Comparison of ENCODE assay signal across 15 cellular contexts in the genomic region with DNA sequence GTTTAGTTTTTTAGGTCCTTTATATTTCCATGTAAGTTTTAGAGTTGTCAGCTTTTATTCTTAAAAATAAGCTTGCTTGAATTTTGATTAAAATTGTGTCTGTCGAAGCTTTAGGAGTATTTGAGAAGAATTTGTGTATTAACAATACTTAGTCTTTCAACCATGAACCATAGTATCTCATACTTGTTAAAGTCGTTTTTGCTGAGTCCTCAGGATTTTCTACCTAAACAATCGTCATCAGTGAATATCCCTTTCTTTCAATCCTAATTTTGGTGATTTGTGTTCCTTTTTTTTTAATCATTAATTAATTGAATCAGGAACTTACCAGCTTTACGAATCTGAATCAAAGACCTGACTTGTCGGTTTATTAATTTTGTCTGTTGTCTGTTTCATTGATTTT. TPM values are rescaled to one million over a fixed set of nuclear protein-coding genes. Genes with fewer than 3 reads are reported as not detected.
A peak's percentile ranks its signal among the peaks of the same experiment; 100 is the strongest.
DNase-seq lines count a peak whose midpoint lies in the region; ATAC-seq, FAIRE-seq and TF ChIP-seq lines count a peak whose summit lies in the region.
"Had no signal": no experiment of that assay in that cellular context is flagged by ENCODE, and none has a peak within 500 bp of the region (broad histone marks: within the 10 kb centered on the region; RNA-seq: fewer than 3 reads in every experiment).

No MANE protein-coding gene starts in this region.

- TF ChIP-seq POLR2A in A549 (IDR thresholded peaks at IDR 0.05; ENCODE audit: low read length) (no peak), K562 (conservative IDR thresholded peaks at IDR 0.05) (no peak)

- no peak overlapping the region for H3K9ac ChIP-seq in K562 (ENCODE audit: insufficient read depth in 1 of 2, low read depth in 2 of 2, low read length in 2 of 2)
- H3K9ac ChIP-seq: BLaER1 treated with 17β-estradiol and CSF1 and Interleukin-3, amounts not matched to agents 10 nM and 100 nM had no signal

- no peak overlapping the region for H3K4me3 Mint-ChIP-seq in activated CD4-positive, alpha-beta memory T cell treated with anti-CD3 and anti-CD28 coated beads for 36 hours
- no peak overlapping the region for H3K4me3 Mint-ChIP-seq in activated CD4-positive, alpha-beta memory T cell treated with anti-CD3 and anti-CD28 coated beads, Interleukin-2, amount 10 ng/mL, durations not matched to agents 7 days and 5 days
- no peak overlapping the region for H3K4me3 Mint-ChIP-seq in T-helper 17 cell
- H3K4me3 Mint-ChIP-seq: CD8-positive, alpha-beta T cell; H9 had no signal

- no peak for DNase-seq in activated CD4-positive, alpha-beta memory T cell treated with anti-CD3 and anti-CD28 coated beads for 36 hours
- no peak for DNase-seq in activated CD4-positive, alpha-beta memory T cell treated with anti-CD3 and anti-CD28 coated beads, Interleukin-2, amount 10 ng/mL, durations not matched to agents 7 days and 5 days
- no peak for DNase-seq in A549 (ENCODE audit: low read depth in 1 of 2, low spot score in 1 of 2)
- DNase-seq in T-helper 17 cell: no peak
- DNase-seq in K562 (ENCODE audit: extremely low read depth in 1 of 4, low spot score in 3 of 4): no peak
- DNase-seq in SIG-M5 treated with dmso at 0.1 percent for 504 hours (lab: John Stamatoyannopoulos, UW; ENCODE audit: unreplicated experiment): no peak
- DNase-seq in activated T-cell treated with anti-CD3 and anti-CD28 coated beads for 4 hours: no peak
- DNase-seq: Calu3; CD8-positive, alpha-beta T cell; DMS79 treated with DMSO at 0.1 percent for 48 hours; GF-D8; H9 had no signal

- H3K27me3 ChIP-seq in K562 (ENCODE audit: control insufficient read depth in 2 of 2, insufficient read depth in 2 of 2, low read length in 2 of 2): no peaks in the 10 kb centered on the region
- H3K27me3 ChIP-seq: BLaER1 treated with 17β-estradiol and CSF1 and Interleukin-3, amounts not matched to agents 10 nM and 100 nM had no signal

- 85% methylated on average over 5 of the region's 5 CpGs for WGBS in A549 (ENCODE audit: missing lambda C conversion rate)
- WGBS in K562 (ENCODE audit: insufficient coverage, low coverage, missing lambda C conversion rate): 87% methylated on average over 5 of the region's 5 CpGs

- H3K4me3 ChIP-seq in A549: no peak overlapping the region
- H3K4me3 ChIP-seq in K562: no peak overlapping the region
- H3K4me3 ChIP-seq: BLaER1 treated with 17β-estradiol and CSF1 and Interleukin-3, amounts not matched to agents 10 nM and 100 nM had no signal

- ATAC-seq in A549: no peak
- no peak for ATAC-seq in T-helper 17 cell
- ATAC-seq in K562: no peak
- ATAC-seq: CD8-positive, alpha-beta T cell had no signal

- no peak overlapping the region for H2AFZ ChIP-seq in K562 (ENCODE audit: low read depth, low read length)

- peaks cover 54% of the 10 kb centered on the region for H3K36me3 ChIP-seq in K562 (ENCODE audit: control insufficient read depth, insufficient read depth, low read length)

- no peaks in the 10 kb centered on the region for H3K27me3 Mint-ChIP-seq in activated CD4-positive, alpha-beta memory T cell treated with anti-CD3 and anti-CD28 coated beads for 36 hours
- no peaks in the 10 kb centered on the region for H3K27me3 Mint-ChIP-seq in activated CD4-positive, alpha-beta memory T cell treated with anti-CD3 and anti-CD28 coated beads, Interleukin-2, amount 10 ng/mL, durations not matched to agents 7 days and 5 days
- H3K27me3 Mint-ChIP-seq in T-helper 17 cell: no peaks in the 10 kb centered on the region

- no peaks in the 10 kb centered on the region for H3K9me3 ChIP-seq in A549
- no peaks in the 10 kb centered on the region for H3K9me3 ChIP-seq in T-helper 17 cell (ENCODE audit: control insufficient read depth, low read length, poor library complexity, severe bottlenecking)
- no peaks in the 10 kb centered on the region for H3K9me3 ChIP-seq in K562 (replicated peaks; ENCODE audit: control insufficient read depth, insufficient read depth, low read depth, low read length)

- peaks cover 40% of the 10 kb centered on the region for H3K36me3 Mint-ChIP-seq in activated CD4-positive, alpha-beta memory T cell treated with anti-CD3 and anti-CD28 coated beads for 36 hours
- H3K36me3 Mint-ChIP-seq in activated CD4-positive, alpha-beta memory T cell treated with anti-CD3 and anti-CD28 coated beads, Interleukin-2, amount 10 ng/mL, durations not matched to agents 7 days and 5 days (ENCODE audit: low read depth): peaks cover 50% of the 10 kb centered on the region
- no peaks in the 10 kb centered on the region for H3K36me3 Mint-ChIP-seq in T-helper 17 cell (ENCODE audit: low read depth)

- H3K4me2 ChIP-seq in A549 (no peak overlapping the region), K562 (ENCODE audit: insufficient read depth, low read length) (no peak overlapping the region)
- H3K4me2 ChIP-seq: BLaER1 treated with 17β-estradiol and CSF1 and Interleukin-3, amounts not matched to agents 10 nM and 100 nM had no signal

- TF ChIP-seq RAD21 in A549 (conservative IDR thresholded peaks at IDR 0.05 in 1 of 2, IDR thresholded peaks at IDR 0.05 in 1 of 2): no peak
- no peak for TF ChIP-seq RAD21 in K562 (CRISPR knock-in tag; conservative IDR thresholded peaks at IDR 0.05 in 1 of 2, IDR thresholded peaks at IDR 0.05 in 1 of 2)

- intact Hi-C loops in activated CD4-positive, alpha-beta memory T cell treated with anti-CD3 and anti-CD28 coated beads for 36 hours (cut with micrococcal nuclease): no loop called here
- intact Hi-C loops in K562 (cut with micrococcal nuclease): no loop called here

- peak overlapping the region; percentile 18 for H3K27ac Mint-ChIP-seq in activated CD4-positive, alpha-beta memory T cell treated with anti-CD3 and anti-CD28 coated beads for 36 hours
- no peak overlapping the region for H3K27ac Mint-ChIP-seq in activated CD4-positive, alpha-beta memory T cell treated with anti-CD3 and anti-CD28 coated beads, Interleukin-2, amount 10 ng/mL, durations not matched to agents 7 days and 5 days
- H3K27ac Mint-ChIP-seq in T-helper 17 cell: peak overlapping the region; percentile 22
- H3K27ac Mint-ChIP-seq: CD8-positive, alpha-beta T cell had no signal

- TF ChIP-seq EP300 in A549 (IDR thresholded peaks at IDR 0.05) (no peak), K562 (IDR thresholded peaks at IDR 0.05; ENCODE audit: low read length) (no peak)

- in situ Hi-C loops in K562 (cut with MboI): no loop called here

- TF ChIP-seq CTCF in A549 (IDR thresholded peaks at IDR 0.05) (no peak), K562 (IDR thresholded peaks at IDR 0.05 in 2 of 3, conservative IDR thresholded peaks at IDR 0.05 in 1 of 3; ENCODE audit: insufficient read depth in 2 of 3, low read depth in 1 of 3, low read length in 3 of 3) (no peak)

- CTCF ChIA-PET in activated CD4-positive, alpha-beta memory T cell treated with anti-CD3 and anti-CD28 coated beads for 36 hours (lab: Charles Lee): interaction anchor here (0.8 to 1.5 kb wide), 5 partner anchors 12 to 197 kb away, joined by 3 to 5 read pairs (median 3); partner anchors contain the start of gene CAND1
- CTCF ChIA-PET in activated CD4-positive, alpha-beta memory T cell treated with anti-CD3 and anti-CD28 coated beads, Interleukin-2, amount 10 ng/mL, durations not matched to agents 7 days and 5 days (lab: Charles Lee): no interaction called here
- CTCF ChIA-PET in A549 (lab: Yijun Ruan, JAX) (interaction anchor here (1.0 kb wide), 1 partner anchor 18 kb away, joined by 3 read pairs; the partner anchor contains the start of gene CAND1), K562 (lab: Yijun Ruan, JAX; ENCODE audit: low intra/inter-chr PET ratio) (no interaction called here)

- no peak for FAIRE-seq in A549 (lab: Jason Lieb, UNC)
- FAIRE-seq in K562 (lab: Jason Lieb, UNC): peak; percentile 46
- FAIRE-seq: H1 had no signal

- no peaks in the 10 kb centered on the region for H3K9me1 ChIP-seq in K562 (ENCODE audit: control insufficient read depth, insufficient read depth, low read length)

- no TSS peak for BruUV-seq in K562 (replicated peaks; lab: Mats Ljungman, UMichigan)

- POLR2A ChIA-PET in activated CD4-positive, alpha-beta memory T cell treated with anti-CD3 and anti-CD28 coated beads for 36 hours (lab: Charles Lee): interaction anchor here (1.3 kb wide), 1 partner anchor 18 kb away, joined by 5 read pairs; the partner anchor contains the start of gene CAND1
- POLR2A ChIA-PET in activated CD4-positive, alpha-beta memory T cell treated with anti-CD3 and anti-CD28 coated beads, Interleukin-2, amount 10 ng/mL, durations not matched to agents 7 days and 5 days (lab: Charles Lee): interaction anchor here (2.7 kb wide), 1 partner anchor 18 kb away, joined by 15 read pairs; the partner anchor contains the start of gene CAND1
- POLR2A ChIA-PET in A549 (lab: Yijun Ruan, JAX): interaction anchor here (0.6 to 2.4 kb wide), 2 partner anchors 17 to 18 kb away, joined by 5 to 7 read pairs; partner anchors contain the start of gene CAND1
- POLR2A ChIA-PET in K562 (lab: Yijun Ruan, JAX): interaction anchor here (2.2 kb wide), 1 partner anchor 19 kb away, joined by 15 read pairs; the partner anchor contains the start of gene CAND1

- H3K9me3 Mint-ChIP-seq in activated CD4-positive, alpha-beta memory T cell treated with anti-CD3 and anti-CD28 coated beads for 36 hours: no peaks in the 10 kb centered on the region
- no peaks in the 10 kb centered on the region for H3K9me3 Mint-ChIP-seq in activated CD4-positive, alpha-beta memory T cell treated with anti-CD3 and anti-CD28 coated beads, Interleukin-2, amount 10 ng/mL, durations not matched to agents 7 days and 5 days
- H3K9me3 Mint-ChIP-seq: CD8-positive, alpha-beta T cell; H9 had no signal

- H3K79me2 ChIP-seq in K562 (ENCODE audit: control insufficient read depth, insufficient read depth, low read length): peaks cover 80% of the 10 kb centered on the region

- H3K4me1 Mint-ChIP-seq in activated CD4-positive, alpha-beta memory T cell treated with anti-CD3 and anti-CD28 coated beads for 36 hours (ENCODE audit: low read depth): peaks cover 49% of the 10 kb centered on the region
- peaks cover 19% of the 10 kb centered on the region for H3K4me1 Mint-ChIP-seq in activated CD4-positive, alpha-beta memory T cell treated with anti-CD3 and anti-CD28 coated beads, Interleukin-2, amount 10 ng/mL, durations not matched to agents 7 days and 5 days
- H3K4me1 Mint-ChIP-seq in T-helper 17 cell: peaks cover 31% of the 10 kb centered on the region

- H3K4me1 ChIP-seq in A549: no peaks in the 10 kb centered on the region
- H3K4me1 ChIP-seq in K562 (replicated peaks in 1 of 2; ENCODE audit: control insufficient read depth in 2 of 2, insufficient read depth in 2 of 2, low read length in 2 of 2): no peaks in the 10 kb centered on the region; a peak in 1 of 5 replicates
- H3K4me1 ChIP-seq: BLaER1 treated with 17β-estradiol and CSF1 and Interleukin-3, amounts not matched to agents 10 nM and 100 nM had no signal

- peaks cover 4% of the 10 kb centered on the region; the same call in 1 of the 2 replicates for H4K20me1 ChIP-seq in K562 (replicated peaks; ENCODE audit: control insufficient read depth, insufficient read depth, low read length)

- H3K27ac ChIP-seq in A549: no peak overlapping the region
- H3K27ac ChIP-seq in K562 (ENCODE audit: extremely low read depth, low read depth, low read length): no peak overlapping the region
- H3K27ac ChIP-seq: 22Rv1; BLaER1 treated with 17β-estradiol and CSF1 and Interleukin-3, amounts not matched to agents 10 nM and 100 nM had no signal

RNA-seq across cellular contexts. Expression of gene CAND1, which starts 18.2 kb away (rescaled TPM):
- total RNA-seq in activated CD4-positive, alpha-beta memory T cell treated with anti-CD3 and anti-CD28 coated beads for 36 hours: 100 to 1,000 TPM; 213 to 219 TPM
- 100 to 1,000 TPM; 147 to 150 TPM for total RNA-seq in activated CD4-positive, alpha-beta memory T cell treated with anti-CD3 and anti-CD28 coated beads, Interleukin-2, amount 10 ng/mL, durations not matched to agents 7 days and 5 days
- 185 and 189 TPM in 2 replicates for polyA plus RNA-seq in A549 (2011; rRNA removed)
- polyA plus RNA-seq in A549 (2012; cell fraction: cytosol; rRNA removed): 19.8 and 27.2 TPM in 2 replicates
- polyA plus RNA-seq in A549 (2012; cell fraction: nucleus; rRNA removed): 24.2 and 35.9 TPM in 2 replicates
- 62.8 to 75.5 TPM (median 70.3 TPM) in 3 replicates for polyA plus RNA-seq in A549 (2017; fragmentation: RNase III; extraction: RNeasy Plus Mini Kit Qiagen cat#74134 plus additional on column Dnase treatment)
- 86.8 and 95.2 TPM in 2 replicates for polyA minus RNA-seq in A549 (2011; rRNA and poly(A)+ RNA removed)
- 100 to 1,000 TPM in 1 of 2 donors, 10 to 100 TPM in 1; 96.8 to 113 TPM for total RNA-seq in T-helper 17 cell
- 52.0 and 222 TPM in 2 replicates for total RNA-seq in K562 (2011; cell fraction: chromatin; rRNA removed; ENCODE audit: low replicate concordance)
- 26.5 and 37.0 TPM in 2 replicates for total RNA-seq in K562 (2011; cell fraction: nucleolus; rRNA removed)
- 70.0 and 96.4 TPM in 2 replicates for total RNA-seq in K562 (2011; cell fraction: nucleoplasm; rRNA removed)
- 77.5 and 97.2 TPM in 2 replicates for total RNA-seq in K562 (2014; rRNA removed)
- total RNA-seq in K562 (2014; rRNA removed; fragmentation: Illumina TruSeq; extraction: Trizol): 116 and 127 TPM in 2 replicates
- 72.7 and 80.0 TPM in 2 replicates for total RNA-seq in K562 (2015; rRNA removed; fragmentation: Illumina TruSeq; extraction: Trizol)
- 142 and 144 TPM in 2 replicates for total RNA-seq in K562 (2021)
- polyA plus RNA-seq in K562 (2011; rRNA removed): 134 and 167 TPM in 2 replicates
- polyA plus RNA-seq in K562 (2011; cell fraction: cytosol; rRNA removed): 20.3 and 40.9 TPM in 2 replicates
- 42.3 and 66.0 TPM in 2 replicates for polyA plus RNA-seq in K562 (2011; cell fraction: nucleus; rRNA removed)
- 47.5 and 49.5 TPM in 2 replicates for polyA plus RNA-seq in K562 (2012)
- 50.1 and 51.3 TPM in 2 replicates for polyA plus RNA-seq in K562 (2014; fragmentation: Illumina TruSeq; extraction: Trizol)
- polyA plus RNA-seq in K562 (2014; fragmentation: Nextera tagmentation; extraction: Ambion mirVana): 10 to 100 TPM; 24.0 to 32.3 TPM
- 40.7 and 43.5 TPM in 2 replicates for polyA plus RNA-seq in K562 (2014; rRNA removed)
- polyA minus RNA-seq in K562 (2011; rRNA and poly(A)+ RNA removed): 204 and 240 TPM in 2 replicates
- polyA minus RNA-seq in K562 (2011; cell fraction: cytosol; rRNA and poly(A)+ RNA removed): 63.5 and 70.4 TPM in 2 replicates
- 53.9 and 102 TPM in 2 replicates for polyA minus RNA-seq in K562 (2011; cell fraction: nucleus; rRNA and poly(A)+ RNA removed)

Comparison
In these comparisons a context has a peak if more than half of its experiments do, and no peak if none do; other contexts are left out.
1. CTCF ChIA-PET loops: an anchor here in activated CD4-positive, alpha-beta memory T cell treated with anti-CD3 and anti-CD28 coated beads for 36 hours (0.8 to 1.5 kb wide) and A549 (1.0 kb wide); none called in activated CD4-positive, alpha-beta memory T cell treated with anti-CD3 and anti-CD28 coated beads, Interleukin-2, amount 10 ng/mL, durations not matched to agents 7 days and 5 days and K562.